ENCODE assay signal across 15 cellular contexts in genomic region chr12:47164730-47165439, GRCh38.
A peak's percentile ranks its signal among the peaks of the same experiment; 100 is the strongest.
DNase-seq lines count a peak whose midpoint lies in the region; ATAC-seq and TF ChIP-seq lines count a peak whose summit lies in the region.
"Had no signal": no experiment of that assay in that cellular context is flagged by ENCODE, and none has a peak within 500 bp of the region (broad histone marks: within the 10 kb centered on the region; RNA-seq: fewer than 3 reads in every experiment).

No MANE protein-coding gene starts in this region.

- H3K27ac ChIP-seq in IMR-90 (ENCODE audit: insufficient read depth, low read length) = no peak overlapping the region
- H3K27ac ChIP-seq: sigmoid colon had no signal

- H2AK9ac ChIP-seq in IMR-90 (replicated peaks; ENCODE audit: low read depth, low read length, poor library complexity) = peak overlapping the region; percentile 3

- H2AFZ ChIP-seq in IMR-90 (replicated peaks; ENCODE audit: low read length, poor library complexity) = peak overlapping the region; percentile 24

- no peak overlapping the region for H3K27ac Mint-ChIP-seq in neural crest cell (ENCODE audit: unreplicated experiment)
- H3K27ac Mint-ChIP-seq: activated naive CD4-positive, alpha-beta T cell treated with anti-CD3 and anti-CD28 coated beads, Interleukin-2, amount 10 ng/mL, durations not matched to agents 7 days and 5 days had no signal

- H3K27me3 Mint-ChIP-seq in neural crest cell (ENCODE audit: low read depth) = no peaks in the 10 kb centered on the region
- H3K27me3 Mint-ChIP-seq: activated naive CD4-positive, alpha-beta T cell treated with anti-CD3 and anti-CD28 coated beads, Interleukin-2, amount 10 ng/mL, durations not matched to agents 7 days and 5 days had no signal

- in situ Hi-C loops in IMR-90 (cut with MboI; ENCODE audit: low sequenced_read_pairs) = no loop called here

- H4K8ac ChIP-seq in IMR-90 (ENCODE audit: low read depth in 2 of 2, low read length in 2 of 2) = no peak overlapping the region

- H2AK5ac ChIP-seq in IMR-90 (ENCODE audit: low read depth, low read length) = 0 out of 2 replicates have a peak overlapping the region, but pooled peaks have one; percentile 24

- peak overlapping the region; percentile 31; the same call in 1 of the 2 replicates for H3K14ac ChIP-seq in IMR-90 (replicated peaks; ENCODE audit: low read depth, low read length)

- H4K5ac ChIP-seq in IMR-90 (ENCODE audit: low read depth, low read length) = no peak overlapping the region

- H3K27me3 ChIP-seq in IMR-90 (ENCODE audit: control insufficient read depth, insufficient read depth, low read length) = no peaks in the 10 kb centered on the region
- H3K27me3 ChIP-seq: sigmoid colon had no signal

- no peak overlapping the region for H3K4me2 ChIP-seq in IMR-90 (ENCODE audit: low read depth, low read length)

- H3K4ac ChIP-seq in IMR-90 (ENCODE audit: low read depth, low read length) = no peak overlapping the region

- peaks cover 4% of the 10 kb centered on the region for H3K36me3 Mint-ChIP-seq in neural crest cell (ENCODE audit: low read depth)

- CTCF ChIA-PET in IMR-90 (lab: Yijun Ruan, JAX) = interaction anchor here (0.6 to 1.2 kb wide), 3 partner anchors 9 to 28 kb away, joined by 3 to 5 read pairs (median 3); no protein-coding TSS in a partner anchor

- H3K9me1 ChIP-seq in IMR-90 (ENCODE audit: insufficient read depth, low read length) = no peaks in the 10 kb centered on the region

- BruUV-seq in IMR-90 (replicated peaks; lab: Mats Ljungman, UMichigan) = no TSS peak

- H2BK15ac ChIP-seq in IMR-90 (ENCODE audit: low read depth, low read length) = no peak overlapping the region

- no CpG with 5 or more reads among the region's 2 CpGs for WGBS in IMR-90 (ENCODE audit: extremely low coverage in 2 of 2, insufficient read length in 1 of 2), 2 experiments

- no peak overlapping the region for H2BK20ac ChIP-seq in IMR-90 (ENCODE audit: low read depth, low read length)

- no peak overlapping the region for H2BK5ac ChIP-seq in IMR-90 (ENCODE audit: low read depth, low read length, poor library complexity, severe bottlenecking)

- no peak overlapping the region; the same call in 1 of the 2 replicates for H4K91ac ChIP-seq in IMR-90 (ENCODE audit: insufficient read depth, low read depth, low read length)

- no peak overlapping the region for H3K56ac ChIP-seq in IMR-90 (ENCODE audit: extremely low read depth, insufficient read depth, low read length)

- no peak overlapping the region for H3K23ac ChIP-seq in IMR-90 (ENCODE audit: low read depth, low read length)

- 0 out of 2 replicates have a peak, but pooled peaks cover 3% of the 10 kb centered on the region for H3K9me3 ChIP-seq in IMR-90 (ENCODE audit: control insufficient read depth, insufficient read depth, low read length)

- no peak overlapping the region for H3K4me3 ChIP-seq in IMR-90 (ENCODE audit: insufficient read depth, low read depth, low read length)
- no peak overlapping the region for H3K4me3 ChIP-seq in choroid plexus epithelial cell (ENCODE audit: low read depth, low read length)
- H3K4me3 ChIP-seq: sigmoid colon had no signal

- ATAC-seq in IMR-90 (ENCODE audit: low read depth) (peak; percentile 79), GM18498 (IDR thresholded peaks at IDR 0.05; ENCODE audit: unreplicated experiment) (no peak), HG03108 (IDR thresholded peaks at IDR 0.05; ENCODE audit: unreplicated experiment) (no peak)

- no peaks in the 10 kb centered on the region for H3K79me1 ChIP-seq in IMR-90 (ENCODE audit: low read depth in 1 of 2, low read length in 2 of 2)

- no peak for TF ChIP-seq CTCF in IMR-90 (conservative IDR thresholded peaks at IDR 0.05; ENCODE audit: low read depth, low read length)
- TF ChIP-seq CTCF in choroid plexus epithelial cell (conservative IDR thresholded peaks at IDR 0.05; ENCODE audit: low read depth, low read length) = peak; percentile 42
- peak; percentile 15 for TF ChIP-seq CTCF in neural crest cell (conservative IDR thresholded peaks at IDR 0.05)

- DNase-seq in EH (ENCODE audit: low read depth) (peak; percentile 71), IMR-90 (peak; percentile 83), choroid plexus epithelial cell (ENCODE audit: low read depth) (peak; percentile 43), neural crest cell (ENCODE audit: low read depth, low spot score) (no peak), NCI-H510A treated with DMSO at 0.1 percent for 48 hours (lab: John Stamatoyannopoulos, UW) (no peak)
- DNase-seq: activated CD8-positive, alpha-beta memory T cell treated with anti-CD3 and anti-CD28 coated beads, Interleukin-2, amount 50 U/mL, for 4 hours; activated naive CD4-positive, alpha-beta T cell treated with anti-CD3 and anti-CD28 coated beads, Interleukin-2, amount 10 ng/mL, durations not matched to agents 7 days and 5 days; effector memory CD4-positive, alpha-beta T cell; mesenchymal stem cell; NCI-H1092; NCI-H82; sigmoid colon; T-helper 1 cell had no signal

- POLR2A ChIA-PET in IMR-90 (lab: Charles Lee; ENCODE audit: unreplicated experiment) = interaction anchor here (0.6 kb wide), 1 partner anchor 10 kb away, joined by 11 read pairs; no protein-coding TSS in a partner anchor

- peaks cover 6% of the 10 kb centered on the region for H3K4me1 Mint-ChIP-seq in neural crest cell
- H3K4me1 Mint-ChIP-seq: activated naive CD4-positive, alpha-beta T cell treated with anti-CD3 and anti-CD28 coated beads, Interleukin-2, amount 10 ng/mL, durations not matched to agents 7 days and 5 days had no signal

- no peaks in the 10 kb centered on the region for H4K20me1 ChIP-seq in IMR-90 (ENCODE audit: insufficient read depth, low read length)

- H3K4me3 Mint-ChIP-seq in neural crest cell = no peak overlapping the region
- H3K4me3 Mint-ChIP-seq: activated naive CD4-positive, alpha-beta T cell treated with anti-CD3 and anti-CD28 coated beads, Interleukin-2, amount 10 ng/mL, durations not matched to agents 7 days and 5 days had no signal

- no peaks in the 10 kb centered on the region for H3K36me3 ChIP-seq in IMR-90 (ENCODE audit: control insufficient read depth, insufficient read depth, low read length)
- H3K36me3 ChIP-seq: sigmoid colon had no signal

- no peak for TF ChIP-seq POLR2A in IMR-90 (IDR thresholded peaks at IDR 0.05; ENCODE audit: low read depth, low read length)

- no peak overlapping the region for H2BK120ac ChIP-seq in IMR-90 (ENCODE audit: low read depth, low read length)

- TF ChIP-seq RAD21 in IMR-90 (IDR thresholded peaks at IDR 0.05; ENCODE audit: low read length) = no peak

- H3K9me3 Mint-ChIP-seq in neural crest cell = peaks cover 5% of the 10 kb centered on the region

- intact Hi-C loops in IMR-90 (cut with micrococcal nuclease) = no loop called here

- no peak overlapping the region for H3K18ac ChIP-seq in IMR-90 (ENCODE audit: low read depth, low read length)

- H3K4me1 ChIP-seq in IMR-90 (ENCODE audit: control insufficient read depth, insufficient read depth, low read length) = peaks cover 5% of the 10 kb centered on the region; the same call in 1 of the 2 replicates

- dilution Hi-C loops in IMR-90 (cut with HindIII; ENCODE audit: low sequenced_read_pairs, unreplicated experiment) = no loop called here

- H3K9ac ChIP-seq in IMR-90 (ENCODE audit: low read depth, low read length) = no peak overlapping the region

TF ChIP-seq in IMR-90, 13 proteins besides CTCF, POLR2A, EP300 and RAD21:
- TF ChIP-seq CHD1 (IDR thresholded peaks at IDR 0.05; ENCODE audit: low read depth, low read length) (no peak), NFE2L2 (IDR thresholded peaks at IDR 0.05; ENCODE audit: low read depth, low read length) (peak; percentile 52; the same call in 1 of the 2 replicates)

Comparison
In these comparisons a context has a peak if more than half of its experiments do, and no peak if none do; other contexts are left out.
1. DNase-seq: peak in EH (single experiment), IMR-90 (single experiment) and choroid plexus epithelial cell (single experiment); none in neural crest cell (single experiment) and NCI-H510A treated with DMSO at 0.1 percent for 48 hours (single experiment).